In genomic region chrX:103686199-103687072, GRCh38 we compare ENCODE assay signal across 8 cellular contexts. TPM values are rescaled to one million over a fixed set of nuclear protein-coding genes. Genes with fewer than 3 reads are reported as not detected.
DNase-seq lines count a peak whose midpoint lies in the region; FAIRE-seq and TF ChIP-seq lines count a peak whose summit lies in the region.

MORF4L2 (minus strand) TSS chrX:103686699; CDS start chrX:103677027, 9,672 bp downstream.

- no peak for TF ChIP-seq CTCF in Loucy (conservative IDR thresholded peaks at IDR 0.05; ENCODE audit: low read length)
- TF ChIP-seq CTCF in fibroblast of the aortic adventitia (IDR thresholded peaks at IDR 0.05; ENCODE audit: insufficient read depth, low read length), result no peak
- TF ChIP-seq CTCF in nephron progenitor cell (IDR thresholded peaks at IDR 0.05), result no peak
- TF ChIP-seq CTCF in stomach (IDR thresholded peaks at IDR 0.05), result no peak

- H3K27me3 ChIP-seq in Loucy (ENCODE audit: insufficient read depth, low read length, poor library complexity, severe bottlenecking), result no peaks in the 10 kb centered on the region
- no peaks in the 10 kb centered on the region for H3K27me3 ChIP-seq in stomach

- H3K4me3 Mint-ChIP-seq in nephron progenitor cell, result no peak within 1 kb of the TSS

- peaks cover 26% of the 10 kb centered on the region for H3K36me3 Mint-ChIP-seq in nephron progenitor cell (ENCODE audit: low read depth)

- H3K9me3 ChIP-seq in Loucy (ENCODE audit: insufficient read depth, low read depth, low read length) (no peaks in the 10 kb centered on the region), stomach (no peaks in the 10 kb centered on the region)

- H3K4me1 ChIP-seq in Loucy (ENCODE audit: insufficient read depth, low read length, poor library complexity, severe bottlenecking) (peaks cover 25% of the 10 kb centered on the region), stomach (peaks cover 0 to 34% (median 12%) of the 10 kb centered on the region in 4 donors)

- H3K27ac ChIP-seq in stomach, result peak within 1 kb of the TSS; percentile 89 to 97 (median 95)

- TF ChIP-seq EP300 in stomach (IDR thresholded peaks at IDR 0.05), result no peak

- no peaks in the 10 kb centered on the region for H3K9me2 ChIP-seq in Loucy (replicated peaks; ENCODE audit: low read depth, low read length)

- FAIRE-seq in H54 (lab: Jason Lieb, UNC), result peak; percentile 99

- TF ChIP-seq POLR2A in H54 (IDR thresholded peaks at IDR 0.05; ENCODE audit: low read depth, low read length) (peak; percentile 86), Raji (IDR thresholded peaks at IDR 0.05; ENCODE audit: insufficient read depth, low read depth, low read length) (peak; percentile 82), stomach (IDR thresholded peaks at IDR 0.05) (peak in 2 of 4 donors; percentile 95 to 98)

- peak within 1 kb of the TSS; percentile 95 for H3K27ac Mint-ChIP-seq in nephron progenitor cell

- WGBS in stomach, 5 donors, result 0 to 28% (median 5%) methylated on average over 34 to 37 of the region's 37 CpGs

- peaks cover 23% of the 10 kb centered on the region for H3K36me3 ChIP-seq in Loucy (ENCODE audit: insufficient read depth, low read length)
- H3K36me3 ChIP-seq in stomach, result peaks cover 0 to 26% (median 20%) of the 10 kb centered on the region in 4 donors

- H2AFZ ChIP-seq in Loucy (ENCODE audit: low read length), result peak within 1 kb of the TSS; percentile 86

- intact Hi-C loops in stomach (cut with DNase I; ENCODE audit: low total_unique reads), result no loop called here

- peak; percentile 100 for DNase-seq in ELF-1 (ENCODE audit: low read depth, low spot score)
- peak; percentile 49 for DNase-seq in H54 (ENCODE audit: insufficient read length, low spot score)
- peak; percentile 72 for DNase-seq in activated T-helper 9 cell treated with anti-CD3 and anti-CD28 coated beads, Interleukin-2, amount 50 U/mL, for 16 hours (ENCODE audit: low read depth)
- DNase-seq in fibroblast of the aortic adventitia (ENCODE audit: low read depth), result peak; percentile 99
- peak; percentile 76 for DNase-seq in nephron progenitor cell
- peak; percentile 89 for DNase-seq in stomach

- H3K27me3 Mint-ChIP-seq in nephron progenitor cell (ENCODE audit: low read depth, poor library complexity), result no peaks in the 10 kb centered on the region

- H3K4me2 ChIP-seq in Loucy (ENCODE audit: low read depth, low read length, poor library complexity, severe bottlenecking), result peak within 1 kb of the TSS; percentile 95

- peak within 1 kb of the TSS; percentile 99 for H3K9ac ChIP-seq in Loucy (ENCODE audit: low read depth, low read length, poor library complexity, severe bottlenecking)

- peak within 1 kb of the TSS; percentile 99 for H3K4me3 ChIP-seq in Loucy (ENCODE audit: low read length, poor library complexity, severe bottlenecking)
- H3K4me3 ChIP-seq in fibroblast of the aortic adventitia (ENCODE audit: low read depth, low read length), result peak within 1 kb of the TSS; percentile 76
- H3K4me3 ChIP-seq in stomach, result peak within 1 kb of the TSS; percentile 44 to 55 (median 48)

- peaks cover 53% of the 10 kb centered on the region for H3K79me2 ChIP-seq in Loucy (ENCODE audit: insufficient read depth, low read length)

- H3F3A ChIP-seq in Loucy (ENCODE audit: low read depth), result no peaks in the 10 kb centered on the region; the same call in 1 of the 2 replicates

- peaks cover 5% of the 10 kb centered on the region for H3K9me3 Mint-ChIP-seq in nephron progenitor cell

- H3K4me1 Mint-ChIP-seq in nephron progenitor cell, result peaks cover 21% of the 10 kb centered on the region

- peaks cover 38% of the 10 kb centered on the region for H4K20me1 ChIP-seq in Loucy (ENCODE audit: insufficient read depth, low read length, poor library complexity, severe bottlenecking)

RNA-seq across cellular contexts. Expression of gene MORF4L2, which starts in this region (rescaled TPM):
- total RNA-seq in fibroblast of the aortic adventitia (ENCODE audit: low replicate concordance) (641 and 741 TPM in 2 replicates), stomach (100 to 1,000 TPM; 104 to 441 (median 238) TPM)
- 100 to 1,000 TPM; 167 to 268 (median 259) TPM for polyA plus RNA-seq in stomach

Comparison
In these comparisons a context has a peak if more than half of its experiments do, and no peak if none do; other contexts are left out.
1. Peak in every context shown above with its lines: DNase-seq, H3K4me3 ChIP-seq and H3K27ac ChIP-seq.
2. DNase-seq: peak in every context shown above with its lines; median percentile 100 in ELF-1; 99 in fibroblast of the aortic adventitia; 89 in stomach; 76 in nephron progenitor cell; 72 in activated T-helper 9 cell treated with anti-CD3 and anti-CD28 coated beads, Interleukin-2, amount 50 U/mL, for 16 hours; 49 in H54.
3. H3K4me3 ChIP-seq: peak in every context shown above with its lines; median percentile 99 in Loucy; 76 in fibroblast of the aortic adventitia; 48 in stomach.